Comparison of ENCODE assay signal across 3 cellular contexts in the genomic region with DNA sequence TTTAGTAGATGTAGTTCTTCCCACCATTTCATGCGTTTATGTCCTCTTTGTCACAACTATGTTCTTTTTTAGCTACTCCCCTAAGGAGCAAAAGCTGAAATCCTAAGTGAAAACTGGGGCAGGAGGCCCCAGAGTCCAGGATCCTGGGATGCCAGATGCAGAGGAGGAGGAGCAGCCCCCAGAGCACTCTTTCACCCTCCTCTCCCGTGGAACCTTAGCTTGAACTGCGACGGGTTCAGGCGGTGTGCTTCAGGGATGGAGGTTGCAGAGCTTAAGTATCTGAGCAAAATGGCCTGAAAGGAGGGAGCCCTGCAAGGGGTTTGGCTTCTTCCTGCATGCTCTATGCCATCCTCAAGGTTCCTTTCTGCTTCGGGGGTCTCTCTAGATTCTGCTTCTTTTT.
TF ChIP-seq lines count a peak whose summit lies in the region.

No MANE protein-coding gene starts in this region.

TF ChIP-seq in GM23338, 12 proteins besides CTCF, POLR2A, EP300 and RAD21:
- no peak for TF ChIP-seq STAT1 (IDR thresholded peaks at IDR 0.05; ENCODE audit: unreplicated experiment)

TF ChIP-seq in K562, 482 proteins besides CTCF, POLR2A, EP300 and RAD21:
- no peak for TF ChIP-seq IFI16 (CRISPR knock-in tag; IDR thresholded peaks at IDR 0.05)
- no peak for TF ChIP-seq ZNF311 (CRISPR knock-in tag; IDR thresholded peaks at IDR 0.05)
- TF ChIP-seq ZBTB9 (CRISPR knock-in tag; IDR thresholded peaks at IDR 0.05): no peak
- TF ChIP-seq, protein P1, sequence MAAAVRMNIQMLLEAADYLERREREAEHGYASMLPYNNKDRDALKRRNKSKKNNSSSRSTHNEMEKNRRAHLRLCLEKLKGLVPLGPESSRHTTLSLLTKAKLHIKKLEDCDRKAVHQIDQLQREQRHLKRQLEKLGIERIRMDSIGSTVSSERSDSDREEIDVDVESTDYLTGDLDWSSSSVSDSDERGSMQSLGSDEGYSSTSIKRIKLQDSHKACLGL (CRISPR knock-in tag; IDR thresholded peaks at IDR 0.05; ENCODE audit: borderline replicate concordance, poor library complexity, severe bottlenecking): no peak
- no peak for TF ChIP-seq ZNF347 (CRISPR knock-in tag; IDR thresholded peaks at IDR 0.05; ENCODE audit: low read depth)
- TF ChIP-seq, protein P2, sequence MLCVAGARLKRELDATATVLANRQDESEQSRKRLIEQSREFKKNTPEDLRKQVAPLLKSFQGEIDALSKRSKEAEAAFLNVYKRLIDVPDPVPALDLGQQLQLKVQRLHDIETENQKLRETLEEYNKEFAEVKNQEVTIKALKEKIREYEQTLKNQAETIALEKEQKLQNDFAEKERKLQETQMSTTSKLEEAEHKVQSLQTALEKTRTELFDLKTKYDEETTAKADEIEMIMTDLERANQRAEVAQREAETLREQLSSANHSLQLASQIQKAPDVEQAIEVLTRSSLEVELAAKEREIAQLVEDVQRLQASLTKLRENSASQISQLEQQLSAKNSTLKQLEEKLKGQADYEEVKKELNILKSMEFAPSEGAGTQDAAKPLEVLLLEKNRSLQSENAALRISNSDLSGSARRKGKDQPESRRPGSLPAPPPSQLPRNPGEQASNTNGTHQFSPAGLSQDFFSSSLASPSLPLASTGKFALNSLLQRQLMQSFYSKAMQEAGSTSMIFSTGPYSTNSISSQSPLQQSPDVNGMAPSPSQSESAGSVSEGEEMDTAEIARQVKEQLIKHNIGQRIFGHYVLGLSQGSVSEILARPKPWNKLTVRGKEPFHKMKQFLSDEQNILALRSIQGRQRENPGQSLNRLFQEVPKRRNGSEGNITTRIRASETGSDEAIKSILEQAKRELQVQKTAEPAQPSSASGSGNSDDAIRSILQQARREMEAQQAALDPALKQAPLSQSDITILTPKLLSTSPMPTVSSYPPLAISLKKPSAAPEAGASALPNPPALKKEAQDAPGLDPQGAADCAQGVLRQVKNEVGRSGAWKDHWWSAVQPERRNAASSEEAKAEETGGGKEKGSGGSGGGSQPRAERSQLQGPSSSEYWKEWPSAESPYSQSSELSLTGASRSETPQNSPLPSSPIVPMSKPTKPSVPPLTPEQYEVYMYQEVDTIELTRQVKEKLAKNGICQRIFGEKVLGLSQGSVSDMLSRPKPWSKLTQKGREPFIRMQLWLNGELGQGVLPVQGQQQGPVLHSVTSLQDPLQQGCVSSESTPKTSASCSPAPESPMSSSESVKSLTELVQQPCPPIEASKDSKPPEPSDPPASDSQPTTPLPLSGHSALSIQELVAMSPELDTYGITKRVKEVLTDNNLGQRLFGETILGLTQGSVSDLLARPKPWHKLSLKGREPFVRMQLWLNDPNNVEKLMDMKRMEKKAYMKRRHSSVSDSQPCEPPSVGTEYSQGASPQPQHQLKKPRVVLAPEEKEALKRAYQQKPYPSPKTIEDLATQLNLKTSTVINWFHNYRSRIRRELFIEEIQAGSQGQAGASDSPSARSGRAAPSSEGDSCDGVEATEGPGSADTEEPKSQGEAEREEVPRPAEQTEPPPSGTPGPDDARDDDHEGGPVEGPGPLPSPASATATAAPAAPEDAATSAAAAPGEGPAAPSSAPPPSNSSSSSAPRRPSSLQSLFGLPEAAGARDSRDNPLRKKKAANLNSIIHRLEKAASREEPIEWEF (CRISPR knock-in tag; IDR thresholded peaks at IDR 0.05): no peak
- no peak for TF ChIP-seq HDAC8 (tag; IDR thresholded peaks at IDR 0.05)
- no peak for TF ChIP-seq LEF1 (IDR thresholded peaks at IDR 0.05)
TF ChIP-seq in K562: peak in this region for 0.

TF ChIP-seq in SK-N-SH treated with all-trans-retinoic acid at 6 μM for 48 hours, 23 proteins besides CTCF, POLR2A, EP300 and RAD21:
- TF ChIP-seq CREB5 (CRISPR knock-in tag; IDR thresholded peaks at IDR 0.05; ENCODE audit: low read depth) (no peak), CSDC2 (CRISPR knock-in tag; IDR thresholded peaks at IDR 0.05) (no peak), BACH2 (CRISPR knock-in tag; IDR thresholded peaks at IDR 0.05; ENCODE audit: borderline replicate concordance) (no peak), ISL1 (CRISPR knock-in tag; IDR thresholded peaks at IDR 0.05) (no peak), ZNF70 (CRISPR knock-in tag; IDR thresholded peaks at IDR 0.05) (no peak), ZC3H10 (CRISPR knock-in tag; IDR thresholded peaks at IDR 0.05) (no peak), ARNTL (CRISPR knock-in tag; IDR thresholded peaks at IDR 0.05; ENCODE audit: borderline replicate concordance, low read depth) (no peak), ZNF565 (CRISPR knock-in tag; conservative IDR thresholded peaks at IDR 0.05; ENCODE audit: low read depth) (no peak), ZFP30 (CRISPR knock-in tag; IDR thresholded peaks at IDR 0.05) (no peak), GLIS3 (CRISPR knock-in tag; IDR thresholded peaks at IDR 0.05) (no peak), PPARA (CRISPR knock-in tag; IDR thresholded peaks at IDR 0.05; ENCODE audit: borderline replicate concordance) (no peak), ZNF8 (CRISPR knock-in tag; IDR thresholded peaks at IDR 0.05) (no peak), TCF4 (CRISPR knock-in tag; IDR thresholded peaks at IDR 0.05; ENCODE audit: borderline replicate concordance) (no peak), ESRRG (CRISPR knock-in tag; IDR thresholded peaks at IDR 0.05) (no peak), SNAI2 (CRISPR knock-in tag; IDR thresholded peaks at IDR 0.05) (no peak)
- TF ChIP-seq, protein P3, sequence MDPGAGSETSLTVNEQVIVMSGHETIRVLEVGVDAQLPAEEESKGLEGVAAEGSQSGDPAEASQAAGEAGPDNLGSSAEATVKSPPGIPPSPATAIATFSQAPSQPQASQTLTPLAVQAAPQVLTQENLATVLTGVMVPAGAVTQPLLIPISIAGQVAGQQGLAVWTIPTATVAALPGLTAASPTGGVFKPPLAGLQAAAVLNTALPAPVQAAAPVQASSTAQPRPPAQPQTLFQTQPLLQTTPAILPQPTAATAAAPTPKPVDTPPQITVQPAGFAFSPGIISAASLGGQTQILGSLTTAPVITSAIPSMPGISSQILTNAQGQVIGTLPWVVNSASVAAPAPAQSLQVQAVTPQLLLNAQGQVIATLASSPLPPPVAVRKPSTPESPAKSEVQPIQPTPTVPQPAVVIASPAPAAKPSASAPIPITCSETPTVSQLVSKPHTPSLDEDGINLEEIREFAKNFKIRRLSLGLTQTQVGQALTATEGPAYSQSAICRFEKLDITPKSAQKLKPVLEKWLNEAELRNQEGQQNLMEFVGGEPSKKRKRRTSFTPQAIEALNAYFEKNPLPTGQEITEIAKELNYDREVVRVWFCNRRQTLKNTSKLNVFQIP (CRISPR knock-in tag; IDR thresholded peaks at IDR 0.05; ENCODE audit: borderline replicate concordance, low read depth): no peak
- TF ChIP-seq, protein P4, sequence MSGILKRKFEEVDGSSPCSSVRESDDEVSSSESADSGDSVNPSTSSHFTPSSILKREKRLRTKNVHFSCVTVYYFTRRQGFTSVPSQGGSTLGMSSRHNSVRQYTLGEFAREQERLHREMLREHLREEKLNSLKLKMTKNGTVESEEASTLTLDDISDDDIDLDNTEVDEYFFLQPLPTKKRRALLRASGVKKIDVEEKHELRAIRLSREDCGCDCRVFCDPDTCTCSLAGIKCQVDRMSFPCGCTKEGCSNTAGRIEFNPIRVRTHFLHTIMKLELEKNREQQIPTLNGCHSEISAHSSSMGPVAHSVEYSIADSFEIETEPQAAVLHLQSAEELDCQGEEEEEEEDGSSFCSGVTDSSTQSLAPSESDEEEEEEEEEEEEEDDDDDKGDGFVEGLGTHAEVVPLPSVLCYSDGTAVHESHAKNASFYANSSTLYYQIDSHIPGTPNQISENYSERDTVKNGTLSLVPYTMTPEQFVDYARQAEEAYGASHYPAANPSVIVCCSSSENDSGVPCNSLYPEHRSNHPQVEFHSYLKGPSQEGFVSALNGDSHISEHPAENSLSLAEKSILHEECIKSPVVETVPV (CRISPR knock-in tag; IDR thresholded peaks at IDR 0.05): no peak
